24 cellular contexts compared by ENCODE assay signal in the genomic region with DNA sequence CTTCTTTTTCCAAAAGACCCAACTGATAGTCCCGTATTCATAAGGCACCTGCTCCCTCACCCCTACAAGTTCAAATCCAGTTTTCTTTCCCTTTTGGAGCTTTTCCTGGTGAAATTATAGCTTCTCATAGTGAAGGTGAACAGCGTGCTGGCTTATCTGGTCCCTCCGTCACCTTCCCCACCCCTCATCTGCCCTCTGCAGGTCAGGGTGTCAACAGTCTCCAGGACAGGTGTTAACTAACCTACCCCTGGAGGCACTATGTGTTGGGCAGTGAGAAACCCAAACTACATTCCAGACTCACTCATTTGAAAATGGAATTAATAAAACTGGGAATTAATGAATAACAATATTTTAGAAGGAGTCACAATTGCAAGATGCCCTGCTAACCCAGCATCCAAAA.
"Had no signal": no experiment of that assay in that cellular context is flagged by ENCODE, and none has a peak within 500 bp of the region (broad histone marks: within the 10 kb centered on the region; RNA-seq: fewer than 3 reads in every experiment).

No MANE protein-coding gene starts in this region.

- ATAC-seq: foreskin keratinocyte; gastroesophageal sphincter; heart left ventricle; left lung; natural killer cell; right lobe of liver; stimulated activated naive B cell treated with anti-CD40 and anti-IgM and Interleukin-4, amounts not matched to agents 10 μg/mL and 1 μg/mL and 100 μg/mL, for 72 hours; upper lobe of right lung had no signal

- DNase-seq: effector CD8-positive, alpha-beta T cell; foreskin keratinocyte; heart left ventricle; kidney; left lung; mesenchymal stem cell; natural killer cell; occipital lobe; ovary; posterior cingulate gyrus; right lobe of liver; small intestine; stimulated activated CD4-positive, alpha-beta T cell treated with anti-CD3 and anti-CD28 coated beads, Interleukin-15, amount 100 ng/mL, for 24 hours; stimulated activated CD4-positive, alpha-beta T cell treated with anti-CD3 and anti-CD28 coated beads, Interleukin-2, amount 100 ng/mL, for 48 hours; stimulated activated naive B cell treated with anti-CD40 and anti-IgM and Interleukin-4, amounts not matched to agents 10 μg/mL and 1 μg/mL and 100 μg/mL, for 72 hours; upper lobe of right lung; uterus had no signal

- H3K36me3 Mint-ChIP-seq: natural killer cell; stimulated activated naive B cell treated with anti-CD40 and anti-IgM and Interleukin-4, amounts not matched to agents 10 μg/mL and 1 μg/mL and 100 μg/mL, for 72 hours had no signal

- H3K4me3 ChIP-seq: esophagus muscularis mucosa, gastroesophageal sphincter, heart left ventricle, hepatocyte, left lung, ovary, right lobe of liver, thoracic aorta, tibial nerve, upper lobe of right lung, uterus had no signal

- H3K27ac Mint-ChIP-seq: dendritic cell treated with granulocyte-macrophage colony-stimulating factor and Interleukin-4, amounts not matched to agents 40 ng/mL and 50 ng/mL, for 4 days; natural killer cell; stimulated activated naive B cell treated with anti-CD40 and anti-IgM and Interleukin-4, amounts not matched to agents 10 μg/mL and 1 μg/mL and 100 μg/mL, for 72 hours; stimulated activated naive CD8-positive, alpha-beta T cell treated with anti-CD3 and anti-CD28 coated beads, Interleukin-15, Interleukin-2, amounts not matched to agents 100 ng/mL and 50 ng/mL, for 24 hours had no signal

- H3K4me3 Mint-ChIP-seq: dendritic cell treated with granulocyte-macrophage colony-stimulating factor and Interleukin-4, amounts not matched to agents 40 ng/mL and 50 ng/mL, for 4 days; natural killer cell; stimulated activated naive B cell treated with anti-CD40 and anti-IgM and Interleukin-4, amounts not matched to agents 10 μg/mL and 1 μg/mL and 100 μg/mL, for 72 hours; stimulated activated naive CD8-positive, alpha-beta T cell treated with anti-CD3 and anti-CD28 coated beads, Interleukin-15, Interleukin-2, amounts not matched to agents 100 ng/mL and 50 ng/mL, for 24 hours had no signal

- H3K27me3 ChIP-seq: esophagus muscularis mucosa, foreskin keratinocyte, gastroesophageal sphincter, heart left ventricle, hepatocyte, left lung, ovary, right lobe of liver, tibial nerve, upper lobe of right lung, uterus had no signal

- H3K79me2 ChIP-seq: hepatocyte had no signal

- H3K9me3 Mint-ChIP-seq: stimulated activated naive CD8-positive, alpha-beta T cell treated with anti-CD3 and anti-CD28 coated beads, Interleukin-15, Interleukin-2, amounts not matched to agents 100 ng/mL and 50 ng/mL, for 24 hours had no signal

- H3K36me3 ChIP-seq: esophagus muscularis mucosa, gastroesophageal sphincter, heart left ventricle, left lung, ovary, right lobe of liver, thoracic aorta, tibial nerve, upper lobe of right lung, uterus had no signal

- H2AFZ ChIP-seq: hepatocyte had no signal

- H3K4me1 ChIP-seq: esophagus muscularis mucosa, foreskin keratinocyte, gastroesophageal sphincter, heart left ventricle, left lung, right lobe of liver, tibial nerve, upper lobe of right lung, uterus had no signal

- H3K4me2 ChIP-seq: hepatocyte had no signal

- H3K9me3 ChIP-seq: esophagus muscularis mucosa, gastroesophageal sphincter, heart left ventricle, left lung, ovary, right lobe of liver, thoracic aorta, tibial nerve, upper lobe of right lung, uterus had no signal

- H3K27me3 Mint-ChIP-seq: dendritic cell treated with granulocyte-macrophage colony-stimulating factor and Interleukin-4, amounts not matched to agents 40 ng/mL and 50 ng/mL, for 4 days; stimulated activated naive B cell treated with anti-CD40 and anti-IgM and Interleukin-4, amounts not matched to agents 10 μg/mL and 1 μg/mL and 100 μg/mL, for 72 hours; stimulated activated naive CD8-positive, alpha-beta T cell treated with anti-CD3 and anti-CD28 coated beads, Interleukin-15, Interleukin-2, amounts not matched to agents 100 ng/mL and 50 ng/mL, for 24 hours had no signal

- H3K4me1 Mint-ChIP-seq: natural killer cell; stimulated activated naive B cell treated with anti-CD40 and anti-IgM and Interleukin-4, amounts not matched to agents 10 μg/mL and 1 μg/mL and 100 μg/mL, for 72 hours had no signal

- H3K27ac ChIP-seq: esophagus muscularis mucosa, foreskin keratinocyte, gastroesophageal sphincter, heart left ventricle, hepatocyte, left lung, ovary, right lobe of liver, thoracic aorta, tibial nerve, upper lobe of right lung, uterus had no signal
